8 cellular contexts compared by ENCODE assay signal in genomic region chr11:83285771-83286528, GRCh38. TPM values are rescaled to one million over a fixed set of nuclear protein-coding genes. Genes with fewer than 3 reads are reported as not detected.
DNase-seq lines count a peak whose midpoint lies in the region; ATAC-seq, FAIRE-seq and TF ChIP-seq lines count a peak whose summit lies in the region.

A gene with protein sequence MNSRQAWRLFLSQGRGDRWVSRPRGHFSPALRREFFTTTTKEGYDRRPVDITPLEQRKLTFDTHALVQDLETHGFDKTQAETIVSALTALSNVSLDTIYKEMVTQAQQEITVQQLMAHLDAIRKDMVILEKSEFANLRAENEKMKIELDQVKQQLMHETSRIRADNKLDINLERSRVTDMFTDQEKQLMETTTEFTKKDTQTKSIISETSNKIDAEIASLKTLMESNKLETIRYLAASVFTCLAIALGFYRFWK (minus strand): TSS chr11:83286367. CDS start chr11:83285972, 395 bp downstream.

- peak; percentile 95 for FAIRE-seq in HTR-8/SVneo (lab: Jason Lieb, UNC)
- peak; percentile 70 for FAIRE-seq in H1 (lab: Jason Lieb, UNC)

- no peaks in the 10 kb centered on the region for H4K20me1 ChIP-seq in H1 (replicated peaks in 1 of 2; ENCODE audit: control insufficient read depth in 1 of 2, insufficient read depth in 2 of 2, low read length in 2 of 2)

- peaks cover 33% of the 10 kb centered on the region for H3K4me1 Mint-ChIP-seq in memory B cell

- TF ChIP-seq POLR2A in H1 (IDR thresholded peaks at IDR 0.05; ENCODE audit: control extremely low read depth in 1 of 2, low read depth in 2 of 2, low read length in 2 of 2), result peak; percentile 83 to 98

- no peaks in the 10 kb centered on the region for H3K9me3 Mint-ChIP-seq in memory B cell

- H3K27me3 ChIP-seq in H1 (replicated peaks in 1 of 4; ENCODE audit: control insufficient read depth in 3 of 4, extremely low read depth in 1 of 4, insufficient read depth in 3 of 4, low read length in 3 of 4), result no peaks in the 10 kb centered on the region

- peak within 1 kb of the TSS; percentile 97 for H4K91ac ChIP-seq in H1 (replicated peaks; ENCODE audit: insufficient read length, low read length)

- CTCF ChIA-PET in H1 (lab: Charles Lee; ENCODE audit: partially characterized antibody), result interaction anchor here (0.6 to 2.0 kb wide), 5 partner anchors 9 to 313 kb away, joined by 3 to 6 read pairs (median 3); no protein-coding TSS in a partner anchor

- H3K79me1 ChIP-seq in H1 (ENCODE audit: low read depth, low read length), result no peaks in the 10 kb centered on the region

- peaks cover 2% of the 10 kb centered on the region; the same call in 1 of the 2 replicates for H3K23me2 ChIP-seq in H1 (ENCODE audit: low read depth, low read length)

- H3K56ac ChIP-seq in H1 (replicated peaks; ENCODE audit: insufficient read length, low read depth, low read length), result peak within 1 kb of the TSS; percentile 43

- DNase-seq in COR-L47 (lab: John Stamatoyannopoulos, UW) (peak; percentile 97), HTR-8/SVneo (ENCODE audit: insufficient read length, low spot score) (peak; percentile 98), NOMO-1 treated with dmso at 0.1 percent for 144 hours (lab: John Stamatoyannopoulos, UW; ENCODE audit: unreplicated experiment) (peak; percentile 97), H1 (ENCODE audit: low read depth in 1 of 2, low spot score in 2 of 2) (peak; percentile 88 to 96), memory B cell (ENCODE audit: low spot score in 2 of 2) (peak; percentile 88 to 92)
- peak; percentile 73 to 79 (median 77) for DNase-seq in activated CD8-positive, alpha-beta memory T cell treated with anti-CD3 and anti-CD28 coated beads for 48 hours (ENCODE audit: low read depth in 2 of 3, low spot score in 2 of 3)
- DNase-seq in stimulated activated CD8-positive, alpha-beta memory T cell treated with anti-CD3 and anti-CD28 coated beads, Interleukin-12 subunit alpha, Interleukin-12 subunit beta, amount 100 ng/mL, for 24 hours (ENCODE audit: extremely low read depth), result peak; percentile 79

- H3K36me3 ChIP-seq in H1 (ENCODE audit: control insufficient read depth in 2 of 4, insufficient read depth in 4 of 4, low read length in 3 of 4), result no peaks in the 10 kb centered on the region

- ATAC-seq in GM21367 (IDR thresholded peaks at IDR 0.05; ENCODE audit: unreplicated experiment) (peak; percentile 88), memory B cell (ENCODE audit: low read depth) (peak; percentile 85)

- H2AK5ac ChIP-seq in H1 (ENCODE audit: low read depth, low read length), result no peak within 1 kb of the TSS

- POLR2A ChIA-PET in H1 (lab: Charles Lee; ENCODE audit: partially characterized antibody), result interaction anchor here (0.7 to 2.1 kb wide), 17 partner anchors 9 to 537 kb away, joined by 3 to 7 read pairs (median 3); partner anchors contain the start of genes DDIAS, PCF11 and PRCP

- TF ChIP-seq RAD21 in H1 (IDR thresholded peaks at IDR 0.05 in 1 of 2, conservative IDR thresholded peaks at IDR 0.05 in 1 of 2; ENCODE audit: low read depth in 2 of 2, low read length in 2 of 2), result peak; percentile 1 to 20; a peak in 1 of 4 replicates

- H3K79me2 ChIP-seq in H1 (ENCODE audit: control insufficient read depth in 1 of 2, insufficient read depth in 2 of 2, low read length in 2 of 2), result peaks cover 0 to 32% of the 10 kb centered on the region in 2 experiments; a peak in 3 of 4 replicates

- H2BK12ac ChIP-seq in H1 (ENCODE audit: low read depth, low read length), result peak within 1 kb of the TSS; percentile 86

- no peak within 1 kb of the TSS for H3K23ac ChIP-seq in H1 (ENCODE audit: insufficient read length)

- H3K4ac ChIP-seq in H1 (replicated peaks; ENCODE audit: insufficient read length, low read depth, low read length), result peak within 1 kb of the TSS; percentile 36

- H4K5ac ChIP-seq in H1 (ENCODE audit: insufficient read length, low read depth, low read length), result peak within 1 kb of the TSS; percentile 87

- peak within 1 kb of the TSS; percentile 97; the same call in 1 of the 2 replicates for H4K8ac ChIP-seq in H1 (ENCODE audit: extremely low read depth, insufficient read depth, low read length)

- H3K14ac ChIP-seq in H1 (ENCODE audit: insufficient read length), result no peak within 1 kb of the TSS

- H3K27ac ChIP-seq in H1 (ENCODE audit: low read depth, low read length), result peak within 1 kb of the TSS; percentile 95

- H3K9me3 ChIP-seq in H1 (ENCODE audit: insufficient read depth in 2 of 2, low read depth in 1 of 2, low read length in 1 of 2), result no peaks in the 10 kb centered on the region

- no peak for TF ChIP-seq EP300 in H1 (IDR thresholded peaks at IDR 0.05; ENCODE audit: borderline replicate concordance in 1 of 2, low read depth in 2 of 2, low read length in 2 of 2)

- no peak within 1 kb of the TSS for H2BK120ac ChIP-seq in H1 (replicated peaks; ENCODE audit: low read depth, low read length)

- peaks cover 2% of the 10 kb centered on the region for H3K36me3 Mint-ChIP-seq in memory B cell

- H2BK20ac ChIP-seq in H1 (ENCODE audit: low read length), result no peak within 1 kb of the TSS

- peak within 1 kb of the TSS; percentile 99 for H3K4me3 Mint-ChIP-seq in memory B cell

- H3K4me3 ChIP-seq in H1 (ENCODE audit: extremely low read depth in 1 of 4, insufficient read depth in 2 of 4, low read depth in 3 of 4, low read length in 4 of 4), result peak within 1 kb of the TSS; percentile 82 to 99 (median 92)

- peak; percentile 46 to 67 (median 52) for TF ChIP-seq CTCF in H1 (IDR thresholded peaks at IDR 0.05; ENCODE audit: control extremely low read depth in 1 of 3, insufficient read depth in 1 of 3, low read depth in 1 of 3, low read length in 3 of 3)

- WGBS in H1 (ENCODE audit: extremely low coverage in 1 of 2, insufficient coverage in 1 of 2, insufficient read length in 1 of 2, insufficient replicate concordance in 2 of 2, low coverage in 1 of 2, low lambda C conversion rate in 2 of 2, missing lambda C conversion rate in 1 of 2), 2 experiments, result 2% methylated on average over 48 of the region's 55 CpGs; no CpG with 5 or more reads in 1 of the 2 experiments

- peak within 1 kb of the TSS; percentile 96 for H2BK5ac ChIP-seq in H1 (ENCODE audit: low read depth, low read length)

- H3K27me3 Mint-ChIP-seq in memory B cell, result no peaks in the 10 kb centered on the region

- H2AFZ ChIP-seq in H1 (ENCODE audit: low read length), result peak within 1 kb of the TSS; percentile 92; the same call in 1 of the 2 replicates

- H2BK15ac ChIP-seq in H1 (ENCODE audit: low read length), result peak within 1 kb of the TSS; percentile 99; the same call in 1 of the 2 replicates

- H3K9ac ChIP-seq in H1 (replicated peaks in 1 of 4; ENCODE audit: extremely low read depth in 1 of 4, low read depth in 3 of 4, low read length in 3 of 4), result peak within 1 kb of the TSS; percentile 79 to 94 (median 91)

- H3K4me1 ChIP-seq in H1 (replicated peaks in 1 of 4; ENCODE audit: control insufficient read depth in 3 of 4, insufficient read depth in 4 of 4, low read length in 3 of 4), result 0 out of 7 replicates have a peak, but pooled peaks cover 0 to 1% (median 0%) of the 10 kb centered on the region in 4 experiments

- peak within 1 kb of the TSS; percentile 98 for H3K18ac ChIP-seq in H1 (ENCODE audit: extremely low read depth, low read length)

- H3K4me2 ChIP-seq in H1 (ENCODE audit: insufficient read depth in 1 of 2, low read depth in 2 of 2, low read length in 2 of 2), result peak within 1 kb of the TSS; percentile 78 to 81

- H3K27ac Mint-ChIP-seq in memory B cell, result peak within 1 kb of the TSS; percentile 99

TF ChIP-seq in H1, 55 proteins besides CTCF, POLR2A, EP300 and RAD21 (continues in another document):
- TF ChIP-seq ASH2L (IDR thresholded peaks at IDR 0.05; ENCODE audit: low read length) (peak; percentile 82), EZH2 (IDR thresholded peaks at IDR 0.05; ENCODE audit: low read depth, low read length, severe bottlenecking) (no peak), SIX5 (IDR thresholded peaks at IDR 0.05; ENCODE audit: low read depth, low read length) (peak; percentile 97), POU5F1 (IDR thresholded peaks at IDR 0.05; ENCODE audit: low read depth, low read length) (no peak), JUND (IDR thresholded peaks at IDR 0.05; ENCODE audit: low read length) (no peak), ATF2 (IDR thresholded peaks at IDR 0.05; ENCODE audit: low read length) (peak; percentile 83), RBBP5 (IDR thresholded peaks at IDR 0.05; ENCODE audit: borderline replicate concordance, low read depth, low read length) (peak; percentile 70; the same call in 1 of the 2 replicates), CREB1 (IDR thresholded peaks at IDR 0.05) (peak; percentile 92)
- TF ChIP-seq, protein P1, sequence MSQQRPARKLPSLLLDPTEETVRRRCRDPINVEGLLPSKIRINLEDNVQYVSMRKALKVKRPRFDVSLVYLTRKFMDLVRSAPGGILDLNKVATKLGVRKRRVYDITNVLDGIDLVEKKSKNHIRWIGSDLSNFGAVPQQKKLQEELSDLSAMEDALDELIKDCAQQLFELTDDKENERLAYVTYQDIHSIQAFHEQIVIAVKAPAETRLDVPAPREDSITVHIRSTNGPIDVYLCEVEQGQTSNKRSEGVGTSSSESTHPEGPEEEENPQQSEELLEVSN (IDR thresholded peaks at IDR 0.05), result no peak

RNA-seq across cellular contexts. Expression of the gene that starts here (rescaled TPM):
- 47.0 and 54.5 TPM in 2 replicates for total RNA-seq in H1 (2021; fragmentation: NEBNext Ultra II Directional; extraction: Animal tissue kit (Norgen Biotek cat#: 25700))
- polyA plus RNA-seq in H1 (2011; rRNA removed), result 18.9 and 21.8 TPM in 2 replicates
- polyA plus RNA-seq in H1 (2011; cell fraction: cytosol; rRNA removed), result 35.3 TPM
- polyA plus RNA-seq in H1 (2011; cell fraction: nucleus; rRNA removed), result 36.5 TPM
- 31.7 to 36.1 TPM (median 34.8 TPM) in 4 replicates for polyA plus RNA-seq in H1 (2012, experiment 1 of 2)
- polyA plus RNA-seq in H1 (2012, experiment 2 of 2), result 11.8 TPM
- 51.5 TPM for polyA plus RNA-seq in H1 (2013, experiment 1 of 2)
- 50.7 TPM for polyA plus RNA-seq in H1 (2013, experiment 2 of 2)
- polyA minus RNA-seq in H1 (2011; rRNA and poly(A)+ RNA removed), result 19.9 and 22.8 TPM in 2 replicates
- 30.6 TPM for polyA minus RNA-seq in H1 (2011; cell fraction: cytosol; rRNA and poly(A)+ RNA removed)
- polyA minus RNA-seq in H1 (2011; cell fraction: nucleus; rRNA and poly(A)+ RNA removed), result 52.1 TPM

Comparison
In these comparisons a context has a peak if more than half of its experiments do, and no peak if none do; other contexts are left out.
1. Peak in every context shown above with its lines: DNase-seq, ATAC-seq, H3K4me3 ChIP-seq and H3K27ac ChIP-seq.